In the genomic region with DNA sequence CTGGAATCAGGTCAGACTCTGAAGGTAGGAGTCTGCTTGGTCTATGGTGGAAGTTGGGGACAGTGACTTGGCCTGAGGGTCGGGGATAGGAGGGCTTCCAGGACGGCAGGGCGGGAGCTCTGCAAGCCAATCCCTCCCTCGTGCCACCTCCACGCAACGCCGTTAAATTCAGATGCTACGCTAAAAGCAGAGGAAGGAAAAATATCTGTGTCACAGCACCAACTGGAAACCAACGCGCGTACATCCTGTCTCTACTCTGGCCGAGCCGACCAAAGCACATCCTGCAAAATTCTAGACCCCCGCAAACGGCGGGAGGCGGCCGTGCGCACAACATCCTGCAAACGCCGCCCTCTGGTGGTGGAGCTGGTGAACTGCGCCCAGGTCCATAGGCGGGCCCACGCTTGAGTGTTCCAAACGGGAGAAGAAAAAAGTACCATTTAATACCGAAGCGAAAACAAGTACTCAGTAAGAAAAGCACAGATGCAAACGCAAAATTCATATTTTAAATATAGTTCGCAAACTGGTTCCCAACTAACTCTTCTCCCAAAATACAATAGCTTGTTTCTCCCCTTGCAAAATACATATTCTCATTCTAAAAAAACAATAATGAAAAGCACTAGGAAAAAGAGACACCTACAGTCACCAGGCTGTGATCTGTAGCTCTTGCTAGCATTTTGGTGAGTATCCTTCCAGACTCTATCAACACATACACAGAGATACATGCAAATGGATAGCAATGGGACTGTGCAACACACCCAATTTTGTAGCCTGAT, we compare ENCODE assay signal across 8 cellular contexts. TPM values are rescaled to one million over a fixed set of nuclear protein-coding genes. Genes with fewer than 3 reads are reported as not detected.
DNase-seq lines count a peak whose midpoint lies in the region; ATAC-seq, FAIRE-seq and TF ChIP-seq lines count a peak whose summit lies in the region.

No MANE protein-coding gene starts in this region.

- no peaks in the 10 kb centered on the region for H3K36me3 ChIP-seq in kidney (ENCODE audit: control insufficient read depth in 1 of 2, insufficient read depth in 2 of 2, low read length in 2 of 2)

- peak; percentile 50 for DNase-seq in DMS79 treated with DMSO at 0.1 percent for 48 hours (lab: John Stamatoyannopoulos, UW)
- DNase-seq in DMS79 (lab: John Stamatoyannopoulos, UW), result no peak
- peak; percentile 54 for DNase-seq in NCI-H146 treated with DMSO at 0.1 percent for 48 hours (lab: John Stamatoyannopoulos, UW; ENCODE audit: unreplicated experiment)
- peak; percentile 50 to 61 (median 54) for DNase-seq in activated CD4-positive, CD25-positive, alpha-beta regulatory T cell (lab: John Stamatoyannopoulos, UW)
- peak in 55 of 61 donors; percentile 11 to 81 (median 57) for DNase-seq in caudate nucleus (lab: John Stamatoyannopoulos, UW)
- DNase-seq in kidney, result peak; percentile 91
- peak; percentile 41 to 52 for DNase-seq in stimulated activated CD4-positive, alpha-beta T cell treated with anti-CD3 and anti-CD28 coated beads, Interleukin-1b, Interleukin-23, amount 100 ng/mL, for 1 hour (ENCODE audit: low read depth in 2 of 2)

- no peaks in the 10 kb centered on the region for H3K9me3 ChIP-seq in kidney (ENCODE audit: control insufficient read depth in 1 of 2, low read length in 2 of 2)

- FAIRE-seq in kidney (lab: Jason Lieb, UNC), result peak; percentile 25

- peak overlapping the region; percentile 40 to 53 for H3K4me3 ChIP-seq in kidney (ENCODE audit: low read length in 2 of 2)

- TF ChIP-seq CTCF in kidney (IDR thresholded peaks at IDR 0.05; ENCODE audit: borderline replicate concordance, extremely low read depth, insufficient read depth), result peak; percentile 96

- H3K4me1 ChIP-seq in kidney (ENCODE audit: control insufficient read depth in 1 of 2, insufficient read depth in 1 of 2, low read depth in 1 of 2, low read length in 2 of 2), result peaks cover 4 to 5% of the 10 kb centered on the region in 2 donors

- peak; percentile 86 for ATAC-seq in HG02763 (IDR thresholded peaks at IDR 0.05; ENCODE audit: unreplicated experiment)

- peak overlapping the region; percentile 29 to 31 for H3K9ac ChIP-seq in kidney (ENCODE audit: low read length in 2 of 2)

- H3K27ac ChIP-seq in caudate nucleus (ENCODE audit: low read depth, low read length) (no peak overlapping the region), kidney (ENCODE audit: low read depth in 2 of 2, low read length in 2 of 2) (peak overlapping the region in 1 of 2 donors; percentile 36)

- intact Hi-C loops in kidney (cut with DNase I), result loop anchor here (5.0 kb wide), 1 partner anchor 106 kb away; no protein-coding TSS in a partner anchor

RNA-seq across cellular contexts. Expression of a gene that starts 45.7 kb away (rescaled TPM):
- 33.5 TPM for total RNA-seq in kidney
- polyA plus RNA-seq in kidney (ENCODE audit: insufficient read depth, low read depth, low replicate concordance), result 18.9 TPM
